Comparison of ENCODE assay signal across 10 cellular contexts in genomic region chr3:29283739-29284138, GRCh38. TPM values are rescaled to one million over a fixed set of nuclear protein-coding genes. Genes with fewer than 3 reads are reported as not detected.
DNase-seq lines count a peak whose midpoint lies in the region; ATAC-seq, FAIRE-seq and TF ChIP-seq lines count a peak whose summit lies in the region.
"Had no signal": no experiment of that assay in that cellular context is flagged by ENCODE, and none has a peak within 500 bp of the region (broad histone marks: within the 10 kb centered on the region; RNA-seq: fewer than 3 reads in every experiment).

No MANE protein-coding gene starts in this region.

- no peaks in the 10 kb centered on the region for H3K9me3 Mint-ChIP-seq in activated CD4-positive, alpha-beta T cell treated with anti-CD3 and anti-CD28 coated beads, Interleukin-2, amount 10 ng/mL, durations not matched to agents 24 days and 14 days

- H3K36me3 Mint-ChIP-seq in activated CD4-positive, alpha-beta T cell treated with anti-CD3 and anti-CD28 coated beads, Interleukin-2, amount 10 ng/mL, durations not matched to agents 24 days and 14 days (ENCODE audit: low read depth), result no peaks in the 10 kb centered on the region

- H4K20me1 ChIP-seq in keratinocyte (ENCODE audit: control insufficient read depth, extremely low read depth, insufficient read depth, low read length), result no peaks in the 10 kb centered on the region

- H3K36me3 ChIP-seq in adipocyte (ENCODE audit: control insufficient read depth, insufficient read depth, low read length, severe bottlenecking) (no peaks in the 10 kb centered on the region), keratinocyte (ENCODE audit: control insufficient read depth in 2 of 2, extremely low read depth in 1 of 2, insufficient read depth in 2 of 2, low read length in 2 of 2) (no peaks in the 10 kb centered on the region), subcutaneous abdominal adipose tissue (ENCODE audit: control insufficient read depth in 5 of 5, insufficient read depth in 5 of 5, low read length in 5 of 5) (no peaks in the 10 kb centered on the region)

- intact Hi-C loops in activated CD4-positive, alpha-beta T cell treated with anti-CD3 and anti-CD28 coated beads, Interleukin-2, amount 10 ng/mL, durations not matched to agents 24 days and 14 days (cut with micrococcal nuclease), result loop anchor here (2.0 to 5.0 kb wide), 7 partner anchors 27 to 441 kb away; no protein-coding TSS in a partner anchor

- FAIRE-seq in keratinocyte (lab: Jason Lieb, UNC), result no peak

- peaks cover 20% of the 10 kb centered on the region for H3K79me2 ChIP-seq in keratinocyte (ENCODE audit: control insufficient read depth, insufficient read depth, low read length)

- H3K9me1 ChIP-seq in keratinocyte (ENCODE audit: control insufficient read depth, extremely low read depth, insufficient read depth, low read length), result no peaks in the 10 kb centered on the region

- H3K4me3 Mint-ChIP-seq in activated CD4-positive, alpha-beta T cell treated with anti-CD3 and anti-CD28 coated beads, Interleukin-2, amount 10 ng/mL, durations not matched to agents 24 days and 14 days, result peak overlapping the region; percentile 85

- H3K9me3 ChIP-seq in adipocyte (ENCODE audit: control insufficient read depth, low read length), result no peaks in the 10 kb centered on the region
- no peaks in the 10 kb centered on the region for H3K9me3 ChIP-seq in keratinocyte (ENCODE audit: control insufficient read depth, low read depth, low read length)
- H3K9me3 ChIP-seq in subcutaneous abdominal adipose tissue (ENCODE audit: control insufficient read depth in 5 of 5, low read length in 5 of 5), result no peaks in the 10 kb centered on the region

- peak overlapping the region; percentile 95 for H3K9ac ChIP-seq in adipocyte (ENCODE audit: low read length)
- no peak overlapping the region for H3K9ac ChIP-seq in keratinocyte (ENCODE audit: control insufficient read depth, extremely low read depth, insufficient read depth, low read length)
- H3K9ac ChIP-seq in subcutaneous abdominal adipose tissue (ENCODE audit: low read length in 5 of 5), result peak overlapping the region; percentile 76 to 95 (median 90)

- peak overlapping the region; percentile 0 for H2AFZ ChIP-seq in keratinocyte (ENCODE audit: control insufficient read depth, low read length)

- H3K27me3 ChIP-seq in adipocyte (replicated peaks; ENCODE audit: control insufficient read depth, insufficient read depth, low read length) (no peaks in the 10 kb centered on the region), keratinocyte (ENCODE audit: control insufficient read depth, extremely low read depth, insufficient read depth, low read length) (no peaks in the 10 kb centered on the region), subcutaneous abdominal adipose tissue (ENCODE audit: control insufficient read depth in 5 of 5, insufficient read depth in 4 of 5, low read length in 5 of 5) (no peaks in the 10 kb centered on the region)

- H3K4me2 ChIP-seq in keratinocyte (ENCODE audit: control insufficient read depth, extremely low read depth, insufficient read depth, low read depth, low read length), result peak overlapping the region; percentile 97

- ATAC-seq in HG03045 (IDR thresholded peaks at IDR 0.05; ENCODE audit: unreplicated experiment), result no peak

- dilution Hi-C loops in keratinocyte (cut with MboI; ENCODE audit: extremely low pct_ligation_motif_present, low sequenced_read_pairs), result no loop called here

- DNase-seq in activated CD4-positive, alpha-beta T cell treated with anti-CD3 and anti-CD28 coated beads, Interleukin-2, amount 10 ng/mL, durations not matched to agents 24 days and 14 days, result no peak
- no peak for DNase-seq in activated CD4-positive, alpha-beta T cell treated with anti-CD3 and anti-CD28 coated beads for 1 hour
- DNase-seq in adipocyte (ENCODE audit: low read depth) (peak; percentile 20), keratinocyte (ENCODE audit: low read depth, low spot score) (no peak), NCI-H510A treated with DMSO at 0.1 percent for 48 hours (lab: John Stamatoyannopoulos, UW) (no peak), SIG-M5 treated with dmso at 0.1 percent for 504 hours (lab: John Stamatoyannopoulos, UW; ENCODE audit: unreplicated experiment) (no peak)
- DNase-seq: NCI-H524 treated with DMSO at 0.1 percent for 48 hours; stimulated activated CD4-positive, alpha-beta T cell treated with anti-CD3 and anti-CD28 coated beads, Interleukin-2, amount 100 ng/mL, for 48 hours had no signal

- H3K27ac Mint-ChIP-seq in activated CD4-positive, alpha-beta T cell treated with anti-CD3 and anti-CD28 coated beads, Interleukin-2, amount 10 ng/mL, durations not matched to agents 24 days and 14 days, result peak overlapping the region; percentile 78

- peak overlapping the region; percentile 94 for H3K27ac ChIP-seq in keratinocyte (ENCODE audit: control insufficient read depth, insufficient read depth, low read length)
- peak overlapping the region; percentile 95 for H3K27ac ChIP-seq in subcutaneous abdominal adipose tissue (ENCODE audit: low read depth, low read length)

- no peak for TF ChIP-seq CTCF in keratinocyte (optimal IDR thresholded peaks at IDR 0.05 in 1 of 3, IDR thresholded peaks at IDR 0.05 in 1 of 3, conservative IDR thresholded peaks at IDR 0.05 in 1 of 3; ENCODE audit: extremely low read depth in 1 of 3, insufficient read depth in 2 of 3, low read length in 3 of 3)

- peaks cover 5% of the 10 kb centered on the region for H3K27me3 Mint-ChIP-seq in activated CD4-positive, alpha-beta T cell treated with anti-CD3 and anti-CD28 coated beads, Interleukin-2, amount 10 ng/mL, durations not matched to agents 24 days and 14 days

- H3K4me1 ChIP-seq in adipocyte (ENCODE audit: control insufficient read depth, insufficient read depth, low read length), result peaks cover 52% of the 10 kb centered on the region
- H3K4me1 ChIP-seq in keratinocyte (ENCODE audit: control insufficient read depth, extremely low read depth, insufficient read depth, low read length), result peaks cover 28% of the 10 kb centered on the region
- H3K4me1 ChIP-seq in subcutaneous abdominal adipose tissue (ENCODE audit: control insufficient read depth in 5 of 5, insufficient read depth in 5 of 5, low read length in 5 of 5), result peaks cover 0 to 46% (median 34%) of the 10 kb centered on the region in 5 donors

- H3K4me3 ChIP-seq in adipocyte (ENCODE audit: low read length), result peak overlapping the region; percentile 91
- H3K4me3 ChIP-seq in keratinocyte (ENCODE audit: control insufficient read depth in 2 of 3, extremely low read depth in 1 of 3, insufficient read depth in 2 of 3, low read depth in 1 of 3, low read length in 3 of 3), result peak overlapping the region; percentile 50 to 94 (median 91)
- peak overlapping the region; percentile 72 to 94 (median 89) for H3K4me3 ChIP-seq in subcutaneous abdominal adipose tissue (ENCODE audit: low read depth in 1 of 5, low read length in 5 of 5)

- H3K4me1 Mint-ChIP-seq in activated CD4-positive, alpha-beta T cell treated with anti-CD3 and anti-CD28 coated beads, Interleukin-2, amount 10 ng/mL, durations not matched to agents 24 days and 14 days, result peaks cover 33% of the 10 kb centered on the region

RNA-seq across cellular contexts. Expression of gene RBMS3, which starts 2.9 kb away (rescaled TPM):
- 4.3 and 5.0 TPM in 2 replicates for total RNA-seq in activated CD4-positive, alpha-beta T cell treated with anti-CD3 and anti-CD28 coated beads, Interleukin-2, amount 10 ng/mL, durations not matched to agents 24 days and 14 days
- 2.3 to 4.2 TPM (median 2.5 TPM) in 3 replicates for polyA plus RNA-seq in keratinocyte
- polyA plus RNA-seq in keratinocyte (2011; ENCODE audit: low read depth), result 0.49 TPM
- polyA plus RNA-seq in keratinocyte (2011; cell fraction: cytosol; rRNA removed), result 1.6 and 2.1 TPM in 2 replicates
- polyA plus RNA-seq in keratinocyte (2011; cell fraction: nucleus; rRNA removed), result 4.8 and 5.7 TPM in 2 replicates
- 0.89 and 2.8 TPM in 2 replicates for polyA plus RNA-seq in keratinocyte (2012; ENCODE audit: low replicate concordance)
- 17.0 to 24.8 TPM (median 18.5 TPM) in 3 replicates for polyA minus RNA-seq in keratinocyte
- polyA minus RNA-seq in keratinocyte (2011; cell fraction: cytosol; rRNA and poly(A)+ RNA removed), result 5.2 TPM
- 10.3 and 21.1 TPM in 2 replicates for polyA minus RNA-seq in keratinocyte (2011; cell fraction: nucleus; rRNA and poly(A)+ RNA removed)
